30 cellular contexts compared by ENCODE assay signal in genomic region chr13:45967589-45967988, GRCh38.
"Had no signal": no experiment of that assay in that cellular context is flagged by ENCODE, and none has a peak within 500 bp of the region (broad histone marks: within the 10 kb centered on the region; RNA-seq: fewer than 3 reads in every experiment).

No MANE protein-coding gene starts in this region.

- H3K27ac Mint-ChIP-seq: activated T-helper 1 cell treated with anti-CD3 and anti-CD28 coated beads, Interleukin-12 subunit alpha, Interleukin-12 subunit beta, Interleukin-2, Interleukin-4 antibody, amounts not matched to agents 30 ng/mL and 10 ng/mL and 1 ng/mL, durations not matched to agents 14 hours and 24 hours and 36 hours; nephron; T-helper 1 cell treated with Interleukin-12 subunit alpha and Interleukin-12 subunit beta and Interleukin-4 antibody, amounts not matched to agents 30 μg/mL and 1 μg/mL, for 36 hours had no signal

- H3K4me3 Mint-ChIP-seq: activated T-helper 1 cell treated with anti-CD3 and anti-CD28 coated beads, Interleukin-12 subunit alpha, Interleukin-12 subunit beta, Interleukin-2, Interleukin-4 antibody, amounts not matched to agents 30 ng/mL and 10 ng/mL and 1 ng/mL, durations not matched to agents 14 hours and 24 hours and 36 hours; nephron; T-helper 1 cell treated with Interleukin-12 subunit alpha and Interleukin-12 subunit beta and Interleukin-4 antibody, amounts not matched to agents 30 μg/mL and 1 μg/mL, for 36 hours had no signal

- H3K27me3 ChIP-seq: esophagus squamous epithelium, neutrophil, ovary, sigmoid colon, testis, transverse colon had no signal

- H3K9ac ChIP-seq: SK-N-SH had no signal

- H3K9me3 Mint-ChIP-seq: activated T-helper 1 cell treated with anti-CD3 and anti-CD28 coated beads, Interleukin-12 subunit alpha, Interleukin-12 subunit beta, Interleukin-2, Interleukin-4 antibody, amounts not matched to agents 30 ng/mL and 10 ng/mL and 1 ng/mL, durations not matched to agents 14 hours and 24 hours and 36 hours; nephron; T-helper 1 cell treated with Interleukin-12 subunit alpha and Interleukin-12 subunit beta and Interleukin-4 antibody, amounts not matched to agents 30 μg/mL and 1 μg/mL, for 36 hours had no signal

- H3K9me3 ChIP-seq: esophagus squamous epithelium, neutrophil, ovary, prostate gland, sigmoid colon, SK-N-SH, testis, transverse colon had no signal

- H3K4me3 ChIP-seq: esophagus squamous epithelium, ovary, prostate gland, sigmoid colon, testis, transverse colon had no signal

- H3K4me2 ChIP-seq: SK-N-SH had no signal

- H3K27ac ChIP-seq: epithelial cell of prostate, esophagus squamous epithelium, neutrophil, ovary, prostate gland, sigmoid colon, testis, transverse colon, VCaP had no signal

- H3K36me3 ChIP-seq: ovary, prostate gland had no signal

- ATAC-seq: left cardiac atrium, left ventricle myocardium superior had no signal

- H3K4me1 ChIP-seq: esophagus squamous epithelium, prostate gland, sigmoid colon, testis, transverse colon had no signal

- H3K4me1 Mint-ChIP-seq: nephron had no signal

- DNase-seq: activated CD4-positive, alpha-beta T cell treated with anti-CD3 and anti-CD28 coated beads for 48 hours; activated gamma-delta T cell; activated naive CD4-positive, alpha-beta T cell treated with anti-CD3 and anti-CD28 coated beads, Interleukin-2, amount 50 U/mL, for 16 hours; activated T-cell treated with anti-CD3 and anti-CD28 coated beads for 4 hours; anterior cingulate cortex; dermis blood vessel endothelial cell; effector CD4-positive, alpha-beta T cell; esophagus squamous epithelium; foreskin melanocyte; glutamatergic neuron; islet precursor cell; left cardiac atrium; left ventricle myocardium superior; ovary; retina; sigmoid colon; SK-N-SH; small intestine; stimulated activated naive CD4-positive, alpha-beta T cell; SW 1271; T-helper 9 cell; testis; transverse colon had no signal
